ENCODE assay signal across 9 cellular contexts in the genomic region with DNA sequence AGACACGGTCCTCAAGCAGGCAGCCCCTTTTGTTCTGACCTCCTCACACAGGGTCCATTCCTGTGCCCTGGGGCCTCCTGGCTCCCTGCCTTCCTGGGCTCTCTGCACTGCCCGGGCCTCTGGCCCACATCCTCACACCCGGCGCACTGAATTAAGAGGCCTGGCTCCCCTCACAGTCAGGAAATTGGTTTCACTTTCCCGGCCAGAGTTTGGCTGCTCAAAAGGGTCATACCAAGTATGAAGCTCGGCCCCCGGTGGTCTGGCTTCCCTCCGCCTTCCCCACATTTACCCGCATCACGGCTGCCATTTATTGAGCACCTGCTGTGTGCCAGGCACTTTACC.
DNase-seq lines count a peak whose midpoint lies in the region; ATAC-seq and TF ChIP-seq lines count a peak whose summit lies in the region.
"Had no signal": no experiment of that assay in that cellular context is flagged by ENCODE, and none has a peak within 500 bp of the region (broad histone marks: within the 10 kb centered on the region; RNA-seq: fewer than 3 reads in every experiment).

No MANE protein-coding gene starts in this region.

- H2BK15ac ChIP-seq in IMR-90 (ENCODE audit: low read depth, low read length): no peak overlapping the region

- peak overlapping the region; percentile 23 for H2AK9ac ChIP-seq in IMR-90 (replicated peaks; ENCODE audit: low read depth, low read length, poor library complexity)

- POLR2A ChIA-PET in IMR-90 (lab: Charles Lee; ENCODE audit: unreplicated experiment): no interaction called here

- no TSS peak for BruUV-seq in IMR-90 (replicated peaks; lab: Mats Ljungman, UMichigan)

- H3K9me3 ChIP-seq in IMR-90 (ENCODE audit: control insufficient read depth, insufficient read depth, low read length) (no peaks in the 10 kb centered on the region), colonic mucosa (no peaks in the 10 kb centered on the region), lung (ENCODE audit: control insufficient read depth in 2 of 2, insufficient read depth in 1 of 2, low read length in 1 of 2) (no peaks in the 10 kb centered on the region), stomach smooth muscle (ENCODE audit: control insufficient read depth in 2 of 2, low read length in 2 of 2) (no peaks in the 10 kb centered on the region), Karpas-422 (ENCODE audit: low read length) (no peaks in the 10 kb centered on the region)

- 0 out of 2 replicates have a peak overlapping the region, but pooled peaks have one; percentile 3 for H2BK120ac ChIP-seq in IMR-90 (ENCODE audit: low read depth, low read length)

- H4K20me1 ChIP-seq in IMR-90 (ENCODE audit: insufficient read depth, low read length): no peaks in the 10 kb centered on the region; the same call in 1 of the 2 replicates
- H4K20me1 ChIP-seq in Karpas-422 (ENCODE audit: insufficient read depth, low read depth, low read length): no peaks in the 10 kb centered on the region; the same call in 1 of the 2 replicates

- no peak for ATAC-seq in IMR-90 (ENCODE audit: low read depth)
- ATAC-seq in lung (ENCODE audit: insufficient read depth, low FRiP score): no peak
- ATAC-seq in HG03432 (IDR thresholded peaks at IDR 0.05; ENCODE audit: unreplicated experiment): no peak

- no peaks in the 10 kb centered on the region for H3K36me3 ChIP-seq in IMR-90 (ENCODE audit: control insufficient read depth, insufficient read depth, low read length)
- H3K36me3 ChIP-seq in colonic mucosa: no peaks in the 10 kb centered on the region
- no peaks in the 10 kb centered on the region for H3K36me3 ChIP-seq in lung (ENCODE audit: control insufficient read depth in 2 of 2, insufficient read depth in 2 of 2, low read length in 2 of 2)
- no peaks in the 10 kb centered on the region for H3K36me3 ChIP-seq in stomach smooth muscle (ENCODE audit: control insufficient read depth in 2 of 2, insufficient read depth in 2 of 2, low read length in 2 of 2)
- no peaks in the 10 kb centered on the region for H3K36me3 ChIP-seq in Karpas-422 (ENCODE audit: insufficient read depth, low read length)

- peak overlapping the region; percentile 27; the same call in 1 of the 2 replicates for H2AK5ac ChIP-seq in IMR-90 (ENCODE audit: low read depth, low read length)

- WGBS in IMR-90 (ENCODE audit: extremely low coverage in 2 of 2, insufficient read length in 1 of 2), 2 experiments: 48% methylated on average over 3 of the region's 10 CpGs; no CpG with 5 or more reads in 1 of the 2 experiments
- WGBS in lung, 2 donors: 43% methylated on average over 10 of the region's 10 CpGs

- dilution Hi-C loops in IMR-90 (cut with HindIII; ENCODE audit: low sequenced_read_pairs, unreplicated experiment): no loop called here

- no peak overlapping the region for H3K56ac ChIP-seq in IMR-90 (ENCODE audit: extremely low read depth, insufficient read depth, low read length)

- H3K9ac ChIP-seq in IMR-90 (ENCODE audit: low read depth, low read length) (no peak overlapping the region), colonic mucosa (ENCODE audit: low read depth in 2 of 2, low read length in 2 of 2) (peak overlapping the region; percentile 33 to 80), stomach smooth muscle (ENCODE audit: low read length in 2 of 2) (peak overlapping the region; percentile 66 to 77), Karpas-422 (ENCODE audit: low read length) (no peak overlapping the region)

- no peak overlapping the region for H2BK5ac ChIP-seq in IMR-90 (ENCODE audit: low read depth, low read length, poor library complexity, severe bottlenecking)

- H3K27me3 ChIP-seq in IMR-90 (ENCODE audit: control insufficient read depth, insufficient read depth, low read length): no peaks in the 10 kb centered on the region
- no peaks in the 10 kb centered on the region for H3K27me3 ChIP-seq in colonic mucosa
- no peaks in the 10 kb centered on the region for H3K27me3 ChIP-seq in lung (ENCODE audit: control insufficient read depth, insufficient read depth)
- no peaks in the 10 kb centered on the region for H3K27me3 ChIP-seq in stomach smooth muscle (ENCODE audit: control insufficient read depth in 1 of 2, insufficient read depth in 2 of 2, low read length in 2 of 2)
- no peaks in the 10 kb centered on the region for H3K27me3 ChIP-seq in Karpas-422 (ENCODE audit: low read length)

- TF ChIP-seq CTCF in IMR-90 (conservative IDR thresholded peaks at IDR 0.05; ENCODE audit: low read depth, low read length) (no peak), colonic mucosa (IDR thresholded peaks at IDR 0.05) (no peak), lung (IDR thresholded peaks at IDR 0.05; ENCODE audit: control extremely low read depth, extremely low read depth) (no peak)

- H3K4ac ChIP-seq in IMR-90 (ENCODE audit: low read depth, low read length): peak overlapping the region; percentile 66

- TF ChIP-seq RAD21 in IMR-90 (IDR thresholded peaks at IDR 0.05; ENCODE audit: low read length): no peak

- H3K4me1 ChIP-seq in IMR-90 (ENCODE audit: control insufficient read depth, insufficient read depth, low read length): peaks cover 27% of the 10 kb centered on the region
- H3K4me1 ChIP-seq in colonic mucosa: peaks cover 10% of the 10 kb centered on the region
- peaks cover 0 to 25% of the 10 kb centered on the region in 2 donors for H3K4me1 ChIP-seq in lung (ENCODE audit: control insufficient read depth in 2 of 2, insufficient read depth in 2 of 2, low read length in 2 of 2)
- H3K4me1 ChIP-seq in stomach smooth muscle (ENCODE audit: control insufficient read depth, insufficient read depth, low read length): peaks cover 83% of the 10 kb centered on the region
- H3K4me1 ChIP-seq in Karpas-422 (ENCODE audit: low read length): no peaks in the 10 kb centered on the region

- H3K27ac ChIP-seq in IMR-90 (ENCODE audit: insufficient read depth, low read length): peak overlapping the region; percentile 3; the same call in 1 of the 2 replicates
- peak overlapping the region; percentile 83 for H3K27ac ChIP-seq in colonic mucosa
- peak overlapping the region; percentile 91 to 97 for H3K27ac ChIP-seq in lung (ENCODE audit: low read depth in 1 of 2, low read length in 1 of 2)
- peak overlapping the region; percentile 99 for H3K27ac ChIP-seq in stomach smooth muscle (ENCODE audit: low read length)
- H3K27ac ChIP-seq in Karpas-422 (ENCODE audit: low read length): no peak overlapping the region

- peak overlapping the region in 1 of 2 experiments; percentile 52; a peak in 1 of 4 replicates for H4K8ac ChIP-seq in IMR-90 (ENCODE audit: low read depth in 2 of 2, low read length in 2 of 2)

- H4K91ac ChIP-seq in IMR-90 (ENCODE audit: insufficient read depth, low read depth, low read length): peak overlapping the region; percentile 6; the same call in 1 of the 2 replicates

- CTCF ChIA-PET in IMR-90 (lab: Yijun Ruan, JAX): no interaction called here

- no peak overlapping the region; the same call in 1 of the 2 replicates for H3K18ac ChIP-seq in IMR-90 (ENCODE audit: low read depth, low read length)

- in situ Hi-C loops in IMR-90 (cut with MboI; ENCODE audit: low sequenced_read_pairs): no loop called here

- no peak overlapping the region for H3K4me3 ChIP-seq in IMR-90 (ENCODE audit: insufficient read depth, low read depth, low read length)
- no peak overlapping the region for H3K4me3 ChIP-seq in colonic mucosa
- no peak overlapping the region for H3K4me3 ChIP-seq in lung
- peak overlapping the region in 1 of 2 donors; percentile 69 for H3K4me3 ChIP-seq in stomach smooth muscle (ENCODE audit: low read length in 2 of 2)
- H3K4me3 ChIP-seq in Karpas-422 (ENCODE audit: low read length): no peak overlapping the region

- H3K9me1 ChIP-seq in IMR-90 (ENCODE audit: insufficient read depth, low read length): peaks cover 12% of the 10 kb centered on the region

- H2AFZ ChIP-seq in IMR-90 (replicated peaks; ENCODE audit: low read length, poor library complexity) (peak overlapping the region; percentile 52), Karpas-422 (ENCODE audit: low read length) (no peak overlapping the region)

- intact Hi-C loops in IMR-90 (cut with micrococcal nuclease): no loop called here
- intact Hi-C loops in colonic mucosa (cut with DNase I): no loop called here

- no peak overlapping the region for H3K14ac ChIP-seq in IMR-90 (replicated peaks; ENCODE audit: low read depth, low read length)

- no peak overlapping the region; the same call in 1 of the 2 replicates for H4K5ac ChIP-seq in IMR-90 (ENCODE audit: low read depth, low read length)

- H3K4me2 ChIP-seq in IMR-90 (ENCODE audit: low read depth, low read length) (no peak overlapping the region), Karpas-422 (ENCODE audit: low read depth, low read length, poor library complexity, severe bottlenecking) (no peak overlapping the region)

- no peaks in the 10 kb centered on the region for H3K79me1 ChIP-seq in IMR-90 (ENCODE audit: low read depth in 1 of 2, low read length in 2 of 2)

- DNase-seq in IMR-90 (no peak), colonic mucosa (peak; percentile 48), lung (ENCODE audit: low spot score) (no peak), NCI-H2029 (lab: John Stamatoyannopoulos, UW) (no peak), Karpas-422 (no peak), mesenteric fat pad (ENCODE audit: low spot score) (no peak)
- DNase-seq: cerebellar nuclear complex had no signal

- no peak overlapping the region for H2BK20ac ChIP-seq in IMR-90 (ENCODE audit: low read depth, low read length)

- H3K9me2 ChIP-seq in Karpas-422 (replicated peaks; ENCODE audit: insufficient read depth, low read length): no peaks in the 10 kb centered on the region

- no peaks in the 10 kb centered on the region for H3K79me2 ChIP-seq in Karpas-422 (ENCODE audit: low read length)

- H3K23ac ChIP-seq in IMR-90 (ENCODE audit: low read depth, low read length): no peak overlapping the region

- TF ChIP-seq POLR2A in IMR-90 (IDR thresholded peaks at IDR 0.05; ENCODE audit: low read depth, low read length): no peak

TF ChIP-seq in IMR-90, 13 proteins besides CTCF, POLR2A, EP300 and RAD21 (continues in another document):
- TF ChIP-seq RFX5 (IDR thresholded peaks at IDR 0.05; ENCODE audit: low read depth, low read length) (no peak), NFE2L2 (IDR thresholded peaks at IDR 0.05; ENCODE audit: low read depth, low read length) (no peak), MXI1 (IDR thresholded peaks at IDR 0.05; ENCODE audit: borderline replicate concordance, low read depth, low read length) (no peak), SMC3 (IDR thresholded peaks at IDR 0.05; ENCODE audit: low read depth, low read length) (no peak), RCOR1 (IDR thresholded peaks at IDR 0.05; ENCODE audit: insufficient replicate concordance, low read length) (no peak), MAFK (IDR thresholded peaks at IDR 0.05; ENCODE audit: low read depth, low read length) (no peak)
- TF ChIP-seq, protein P1, sequence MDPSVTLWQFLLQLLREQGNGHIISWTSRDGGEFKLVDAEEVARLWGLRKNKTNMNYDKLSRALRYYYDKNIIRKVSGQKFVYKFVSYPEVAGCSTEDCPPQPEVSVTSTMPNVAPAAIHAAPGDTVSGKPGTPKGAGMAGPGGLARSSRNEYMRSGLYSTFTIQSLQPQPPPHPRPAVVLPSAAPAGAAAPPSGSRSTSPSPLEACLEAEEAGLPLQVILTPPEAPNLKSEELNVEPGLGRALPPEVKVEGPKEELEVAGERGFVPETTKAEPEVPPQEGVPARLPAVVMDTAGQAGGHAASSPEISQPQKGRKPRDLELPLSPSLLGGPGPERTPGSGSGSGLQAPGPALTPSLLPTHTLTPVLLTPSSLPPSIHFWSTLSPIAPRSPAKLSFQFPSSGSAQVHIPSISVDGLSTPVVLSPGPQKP (IDR thresholded peaks at IDR 0.05; ENCODE audit: borderline replicate concordance, low read depth, low read length): no peak

Comparison
In these comparisons a context has a peak if more than half of its experiments do, and no peak if none do; other contexts are left out.
1. H3K9ac ChIP-seq: peak in colonic mucosa (2 of 2) and stomach smooth muscle (2 of 2); none in IMR-90 (single experiment) and Karpas-422 (single experiment).